8 cellular contexts compared by ENCODE assay signal in the genomic region with DNA sequence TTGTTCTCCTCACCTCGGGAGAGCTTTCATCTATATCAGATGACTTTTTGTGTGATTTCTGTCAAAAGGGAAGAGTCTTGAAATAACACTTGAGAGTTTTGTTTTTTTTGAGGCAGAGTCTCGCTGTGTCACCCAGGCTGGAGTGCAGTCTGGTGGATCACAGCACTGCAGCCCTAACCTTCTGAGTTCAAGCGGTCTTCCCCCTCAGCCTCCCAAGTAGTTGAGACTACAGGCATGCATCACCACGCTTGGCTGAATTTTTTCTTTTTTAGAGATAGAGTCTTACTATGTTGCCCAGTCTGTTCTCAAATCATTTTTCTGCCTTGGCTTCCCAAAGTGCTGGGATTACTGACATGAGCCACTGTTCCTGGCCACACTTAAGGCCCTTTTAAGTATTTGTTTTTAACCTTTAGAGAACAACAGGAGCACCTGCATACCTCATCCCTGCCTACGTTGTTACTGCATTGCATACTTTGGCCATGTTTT. TPM values are rescaled to one million over a fixed set of nuclear protein-coding genes. Genes with fewer than 3 reads are reported as not detected.
A peak's percentile ranks its signal among the peaks of the same experiment; 100 is the strongest.
DNase-seq lines count a peak whose midpoint lies in the region; ATAC-seq, FAIRE-seq and TF ChIP-seq lines count a peak whose summit lies in the region.

No MANE protein-coding gene starts in this region.

- no peak for TF ChIP-seq CTCF in HepG2 (CRISPR knock-in tag; IDR thresholded peaks at IDR 0.05)
- no peak for TF ChIP-seq CTCF in right lobe of liver (IDR thresholded peaks at IDR 0.05)

- 86% methylated on average over 5 of the region's 5 CpGs for WGBS in HepG2 (ENCODE audit: low lambda C conversion rate)
- 85% methylated on average over 5 of the region's 5 CpGs for WGBS in right lobe of liver (ENCODE audit: insufficient coverage, low coverage, low lambda C conversion rate, missing lambda C conversion rate)
- WGBS in urinary bladder = 71% methylated on average over 5 of the region's 5 CpGs

- no peak for FAIRE-seq in HepG2 (lab: Jason Lieb, UNC)

- intact Hi-C loops in HepG2 (cut with micrococcal nuclease; ENCODE audit: unreplicated experiment) (loop anchor here (10.0 kb wide), 1 partner anchor 852 kb away; a partner anchor contains a TSS), right lobe of liver (cut with DNase I) (no loop called here), posterior vena cava (cut with DNase I) (no loop called here)

- H3K9me3 ChIP-seq in HepG2 (ENCODE audit: low read length) = no peaks in the 10 kb centered on the region
- no peaks in the 10 kb centered on the region for H3K9me3 ChIP-seq in right lobe of liver

- H3K4me1 Mint-ChIP-seq in activated T-helper 17 cell treated with anti-CD3 and anti-CD28 coated beads, Interleukin-2, amount 50 U/mL, for 72 hours = peaks cover 62% of the 10 kb centered on the region

- H3K36me3 ChIP-seq in HepG2 (replicated peaks in 1 of 2; ENCODE audit: control insufficient read depth in 1 of 2, insufficient read depth in 2 of 2, low read length in 2 of 2) (no peaks in the 10 kb centered on the region), right lobe of liver (no peaks in the 10 kb centered on the region), urinary bladder (ENCODE audit: insufficient read depth) (no peaks in the 10 kb centered on the region)

- no peak for TF ChIP-seq EP300 in HepG2 (IDR thresholded peaks at IDR 0.05; ENCODE audit: low read depth in 2 of 2, low read length in 2 of 2)
- no peak for TF ChIP-seq EP300 in HepG2 (CRISPR knock-in tag; IDR thresholded peaks at IDR 0.05; ENCODE audit: borderline replicate concordance)

- peak overlapping the region; percentile 80 for H3K27ac Mint-ChIP-seq in activated T-helper 17 cell treated with anti-CD3 and anti-CD28 coated beads, Interleukin-2, amount 50 U/mL, for 72 hours

- H2AFZ ChIP-seq in HepG2 (ENCODE audit: low read length) = no peak overlapping the region

- peaks cover 47% of the 10 kb centered on the region for H3K36me3 Mint-ChIP-seq in activated T-helper 17 cell treated with anti-CD3 and anti-CD28 coated beads, Interleukin-2, amount 50 U/mL, for 72 hours (ENCODE audit: low read depth)

- no peak for TF ChIP-seq POLR2A in HepG2 (IDR thresholded peaks at IDR 0.05; ENCODE audit: insufficient read depth in 1 of 2, low read depth in 2 of 2, low read length in 2 of 2)
- no peak for TF ChIP-seq POLR2A in right lobe of liver (IDR thresholded peaks at IDR 0.05)

- in situ Hi-C loops in HepG2 (cut with HindIII; ENCODE audit: extremely low pct_ligation_motif_present, low pct_unique_long_range_greater_than_20kb) = no loop called here

- peaks cover 70% of the 10 kb centered on the region for H3K79me2 ChIP-seq in HepG2 (ENCODE audit: insufficient read depth, low read length)

- no peak for DNase-seq in HepG2 (ENCODE audit: low spot score)
- no peak for DNase-seq in right lobe of liver
- DNase-seq in kidney glomerular epithelial cell (lab: John Stamatoyannopoulos, UW) = peak; percentile 32
- no peak for DNase-seq in posterior vena cava (ENCODE audit: low spot score)
- DNase-seq in NCI-H2171 (lab: John Stamatoyannopoulos, UW) = no peak

- H3K4me3 Mint-ChIP-seq in activated T-helper 17 cell treated with anti-CD3 and anti-CD28 coated beads, Interleukin-2, amount 50 U/mL, for 72 hours = peak overlapping the region; percentile 66

- H3K4me2 ChIP-seq in HepG2 (ENCODE audit: low read depth, low read length) = no peak overlapping the region

- CTCF ChIA-PET in HepG2 (lab: Yijun Ruan, JAX; ENCODE audit: low intra/inter-chr PET ratio, low total read pairs) = no interaction called here

- no peaks in the 10 kb centered on the region for H3K27me3 Mint-ChIP-seq in activated T-helper 17 cell treated with anti-CD3 and anti-CD28 coated beads, Interleukin-2, amount 50 U/mL, for 72 hours

- H3K4me1 ChIP-seq in HepG2 (ENCODE audit: insufficient read depth, low read length) (peaks cover 7% of the 10 kb centered on the region), right lobe of liver (peaks cover 0 to 8% (median 0%) of the 10 kb centered on the region in 4 donors), urinary bladder (ENCODE audit: insufficient read depth) (no peaks in the 10 kb centered on the region)

- H3K4me3 ChIP-seq in HepG2 (replicated peaks in 1 of 3; ENCODE audit: insufficient read depth in 1 of 3, low read depth in 2 of 3, low read length in 3 of 3) (no peak overlapping the region), right lobe of liver (no peak overlapping the region), urinary bladder (ENCODE audit: low read depth, low read length) (no peak overlapping the region)

- no TSS peak for BruUV-seq in HepG2 (replicated peaks; lab: Mats Ljungman, UMichigan)

- ATAC-seq in HepG2 (no peak), right lobe of liver (no peak), GM21786 (IDR thresholded peaks at IDR 0.05; ENCODE audit: unreplicated experiment) (no peak)
- peak; percentile 78 for ATAC-seq in activated T-helper 17 cell treated with anti-CD3 and anti-CD28 coated beads, Interleukin-2, amount 50 U/mL, for 72 hours (replicated peaks)

- H3K27ac ChIP-seq in HepG2 (ENCODE audit: extremely low read length, insufficient read depth, low read length) = no peak overlapping the region
- no peak overlapping the region for H3K27ac ChIP-seq in right lobe of liver
- peak overlapping the region; percentile 52 for H3K27ac ChIP-seq in urinary bladder (ENCODE audit: low read depth)

- POLR2A ChIA-PET in HepG2 (lab: Yijun Ruan, JAX) = no interaction called here

- H3K9me3 Mint-ChIP-seq in activated T-helper 17 cell treated with anti-CD3 and anti-CD28 coated beads, Interleukin-2, amount 50 U/mL, for 72 hours = peaks cover 6% of the 10 kb centered on the region

- H3K27me3 ChIP-seq in HepG2 (ENCODE audit: control insufficient read depth in 1 of 2, insufficient read depth in 2 of 2, low read length in 2 of 2) (no peaks in the 10 kb centered on the region), right lobe of liver (no peaks in the 10 kb centered on the region)

- no peaks in the 10 kb centered on the region for H4K20me1 ChIP-seq in HepG2 (ENCODE audit: insufficient read depth, low read length)

- no peak overlapping the region for H3K9ac ChIP-seq in HepG2 (ENCODE audit: insufficient read depth, low read depth, low read length)

- TF ChIP-seq RAD21 in HepG2 (CRISPR knock-in tag; IDR thresholded peaks at IDR 0.05) = no peak

TF ChIP-seq in HepG2, 621 proteins besides CTCF, POLR2A, EP300 and RAD21 (continues in another document):
- TF ChIP-seq ZNF121 (CRISPR knock-in tag; IDR thresholded peaks at IDR 0.05) (0 out of 2 replicates have a peak, but pooled peaks have one; percentile 30), ZNF7 (CRISPR knock-in tag; IDR thresholded peaks at IDR 0.05) (no peak), ZNF775 (CRISPR knock-in tag; IDR thresholded peaks at IDR 0.05; ENCODE audit: borderline replicate concordance) (no peak)
- TF ChIP-seq, protein P1, sequence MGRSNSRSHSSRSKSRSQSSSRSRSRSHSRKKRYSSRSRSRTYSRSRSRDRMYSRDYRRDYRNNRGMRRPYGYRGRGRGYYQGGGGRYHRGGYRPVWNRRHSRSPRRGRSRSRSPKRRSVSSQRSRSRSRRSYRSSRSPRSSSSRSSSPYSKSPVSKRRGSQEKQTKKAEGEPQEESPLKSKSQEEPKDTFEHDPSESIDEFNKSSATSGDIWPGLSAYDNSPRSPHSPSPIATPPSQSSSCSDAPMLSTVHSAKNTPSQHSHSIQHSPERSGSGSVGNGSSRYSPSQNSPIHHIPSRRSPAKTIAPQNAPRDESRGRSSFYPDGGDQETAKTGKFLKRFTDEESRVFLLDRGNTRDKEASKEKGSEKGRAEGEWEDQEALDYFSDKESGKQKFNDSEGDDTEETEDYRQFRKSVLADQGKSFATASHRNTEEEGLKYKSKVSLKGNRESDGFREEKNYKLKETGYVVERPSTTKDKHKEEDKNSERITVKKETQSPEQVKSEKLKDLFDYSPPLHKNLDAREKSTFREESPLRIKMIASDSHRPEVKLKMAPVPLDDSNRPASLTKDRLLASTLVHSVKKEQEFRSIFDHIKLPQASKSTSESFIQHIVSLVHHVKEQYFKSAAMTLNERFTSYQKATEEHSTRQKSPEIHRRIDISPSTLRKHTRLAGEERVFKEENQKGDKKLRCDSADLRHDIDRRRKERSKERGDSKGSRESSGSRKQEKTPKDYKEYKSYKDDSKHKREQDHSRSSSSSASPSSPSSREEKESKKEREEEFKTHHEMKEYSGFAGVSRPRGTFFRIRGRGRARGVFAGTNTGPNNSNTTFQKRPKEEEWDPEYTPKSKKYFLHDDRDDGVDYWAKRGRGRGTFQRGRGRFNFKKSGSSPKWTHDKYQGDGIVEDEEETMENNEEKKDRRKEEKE (IDR thresholded peaks at IDR 0.05) = no peak

RNA-seq across cellular contexts. Expression of a gene that starts 11.4 kb away (rescaled TPM):
- total RNA-seq in HepG2 (2016; rRNA removed; fragmentation: Illumina TruSeq; extraction: Trizol) = 32.0 and 32.6 TPM in 2 replicates
- 5.4 and 6.5 TPM in 2 replicates for total RNA-seq in HepG2 (2016; cell fraction: cytosol; rRNA removed; fragmentation: Illumina TruSeq; extraction: Trizol; ENCODE audit: low read depth)
- 32.5 and 33.8 TPM in 2 replicates for total RNA-seq in HepG2 (2016; cell fraction: insoluble cytoplasmic fraction; rRNA removed; fragmentation: Illumina TruSeq; extraction: Trizol)
- total RNA-seq in HepG2 (2016; cell fraction: membrane; rRNA removed; fragmentation: Illumina TruSeq; extraction: Trizol) = 11.7 and 12.3 TPM in 2 replicates
- 28.6 and 29.3 TPM in 2 replicates for total RNA-seq in HepG2 (2016; cell fraction: nucleus; rRNA removed; fragmentation: Illumina TruSeq; extraction: Trizol)
- 22.8 and 23.2 TPM in 2 replicates for polyA plus RNA-seq in HepG2 (2011; rRNA removed)
- 11.6 and 13.3 TPM in 2 replicates for polyA plus RNA-seq in HepG2 (2011; cell fraction: cytosol; rRNA removed)
- polyA plus RNA-seq in HepG2 (2011; cell fraction: nucleus; rRNA removed) = 5.7 and 6.8 TPM in 2 replicates
- polyA plus RNA-seq in HepG2 (2012) = 19.8 and 27.5 TPM in 2 replicates
- polyA plus RNA-seq in HepG2 (2016; cell fraction: cytosol; fragmentation: Illumina TruSeq; extraction: Trizol; ENCODE audit: low read depth) = 4.3 and 5.2 TPM in 2 replicates
- polyA plus RNA-seq in HepG2 (2016; cell fraction: insoluble cytoplasmic fraction; fragmentation: Illumina TruSeq; extraction: Trizol; ENCODE audit: low read depth) = 27.0 and 28.4 TPM in 2 replicates
- 9.5 TPM in 2 replicates for polyA plus RNA-seq in HepG2 (2016; cell fraction: membrane; fragmentation: Illumina TruSeq; extraction: Trizol; ENCODE audit: low read depth)
- 31.9 and 33.1 TPM in 2 replicates for polyA plus RNA-seq in HepG2 (2016; cell fraction: nucleus; fragmentation: Illumina TruSeq; extraction: Trizol; ENCODE audit: insufficient read depth, low read depth)
- 26.2 and 77.2 TPM in 2 replicates for polyA minus RNA-seq in HepG2 (2011; rRNA and poly(A)+ RNA removed; ENCODE audit: low replicate concordance)
- 21.9 and 24.7 TPM in 2 replicates for polyA minus RNA-seq in HepG2 (2011; cell fraction: cytosol; rRNA and poly(A)+ RNA removed)
- 20.2 and 23.6 TPM in 2 replicates for polyA minus RNA-seq in HepG2 (2011; cell fraction: nucleus; rRNA and poly(A)+ RNA removed)
- 10 to 100 TPM; 20.3 to 32.7 (median 27.5) TPM for total RNA-seq in right lobe of liver
- total RNA-seq in activated T-helper 17 cell treated with anti-CD3 and anti-CD28 coated beads, Interleukin-2, amount 50 U/mL, for 72 hours = 100 to 1,000 TPM in 1 of 2 donors, 10 to 100 TPM in 1; 80.6 to 129 TPM
- total RNA-seq in urinary bladder = 49.3 TPM
- polyA plus RNA-seq in urinary bladder = 15.7 TPM
- total RNA-seq in posterior vena cava = 10 to 100 TPM; 13.3 to 13.7 TPM
